ENCODE assay signal across 8 cellular contexts in genomic region chr3:163490119-163490518, GRCh38.
DNase-seq lines count a peak whose midpoint lies in the region; ATAC-seq and TF ChIP-seq lines count a peak whose summit lies in the region.

No MANE protein-coding gene starts in this region.

- peak in 3 of 7 experiments; percentile 17 to 25 (median 18) for TF ChIP-seq CTCF in stomach (IDR thresholded peaks at IDR 0.05)

- H3K9me3 ChIP-seq in SJCRH30 (replicated peaks) = no peaks in the 10 kb centered on the region
- H3K9me3 ChIP-seq in stomach = no peaks in the 10 kb centered on the region

- DNase-seq in NCI-H1436 (lab: John Stamatoyannopoulos, UW) (peak; percentile 51), NCI-H1436 treated with DMSO at 0.1 percent for 48 hours (lab: John Stamatoyannopoulos, UW) (no peak), SJCRH30 (peak; percentile 52 to 74), globus pallidus (ENCODE audit: low spot score) (peak; percentile 11), stomach (peak; percentile 39)
- no peak for DNase-seq in activated CD8-positive, alpha-beta memory T cell treated with anti-CD3 and anti-CD28 coated beads for 24 hours

- TF ChIP-seq POLR2A in stomach (IDR thresholded peaks at IDR 0.05) = no peak

- no peak for TF ChIP-seq EP300 in stomach (IDR thresholded peaks at IDR 0.05)

- H3K4me1 ChIP-seq in SJCRH30 (no peaks in the 10 kb centered on the region), stomach (no peaks in the 10 kb centered on the region)

- H3K4me3 ChIP-seq in SJCRH30 (no peak overlapping the region), stomach (no peak overlapping the region)

- intact Hi-C loops in stomach (cut with DNase I; ENCODE audit: low total_unique reads) = no loop called here

- no peak overlapping the region for H3K27ac ChIP-seq in SJCRH30
- H3K27ac ChIP-seq in stomach = no peak overlapping the region

- ATAC-seq in GM18909 (IDR thresholded peaks at IDR 0.05; ENCODE audit: poor library complexity, unreplicated experiment) (peak; percentile 72), HG03469 (IDR thresholded peaks at IDR 0.05; ENCODE audit: unreplicated experiment) (peak; percentile 78)

- WGBS in stomach, 5 donors = 93 to 100% (median 100%) methylated on average over 1 of the region's 1 CpG

- no peaks in the 10 kb centered on the region for H3K36me3 ChIP-seq in SJCRH30
- no peaks in the 10 kb centered on the region for H3K36me3 ChIP-seq in stomach

- H3K27me3 ChIP-seq in SJCRH30 (no peaks in the 10 kb centered on the region), stomach (no peaks in the 10 kb centered on the region)

Comparison
In these comparisons a context has a peak if more than half of its experiments do, and no peak if none do; other contexts are left out.
1. DNase-seq: peak in NCI-H1436 (single experiment), SJCRH30 (2 of 2), globus pallidus (single experiment) and stomach (single experiment); none in NCI-H1436 treated with DMSO at 0.1 percent for 48 hours (single experiment) and activated CD8-positive, alpha-beta memory T cell treated with anti-CD3 and anti-CD28 coated beads for 24 hours (single experiment).